Comparison of ENCODE assay signal across 9 cellular contexts in the genomic region with DNA sequence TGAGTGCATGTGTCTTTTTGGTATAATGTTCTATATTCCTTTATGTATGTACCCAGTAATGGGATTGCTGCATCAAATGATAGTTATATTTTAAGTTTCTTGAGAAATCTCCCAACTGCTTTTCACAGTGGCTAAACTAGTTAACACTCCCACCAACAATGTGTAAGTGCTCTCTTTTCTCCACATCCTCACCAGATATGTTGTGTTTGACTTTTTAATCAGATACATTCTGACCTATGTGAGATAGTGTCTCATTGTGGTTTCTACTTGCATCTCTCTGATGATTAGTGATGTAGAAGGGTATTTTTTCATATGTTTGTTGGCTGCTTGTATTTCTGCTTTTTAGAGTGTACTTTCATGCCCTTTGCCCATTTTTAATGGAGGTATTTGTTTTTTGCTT.
"Had no signal": no experiment of that assay in that cellular context is flagged by ENCODE, and none has a peak within 500 bp of the region (broad histone marks: within the 10 kb centered on the region; RNA-seq: fewer than 3 reads in every experiment).

No MANE protein-coding gene starts in this region.

- FAIRE-seq: HepG2, HTR-8/SVneo, K562 had no signal

- H3K4me3 ChIP-seq: K562 had no signal

- DNase-seq: IMR-90, Karpas-422, KBM-7, KG1 had no signal

- ATAC-seq: HepG2, K562 had no signal

- H3K4me2 ChIP-seq: KMS-11 had no signal

- H3K27ac ChIP-seq: HL-60, KMS-11 had no signal

- H3K9ac ChIP-seq: KMS-11 had no signal
